In the genomic region with DNA sequence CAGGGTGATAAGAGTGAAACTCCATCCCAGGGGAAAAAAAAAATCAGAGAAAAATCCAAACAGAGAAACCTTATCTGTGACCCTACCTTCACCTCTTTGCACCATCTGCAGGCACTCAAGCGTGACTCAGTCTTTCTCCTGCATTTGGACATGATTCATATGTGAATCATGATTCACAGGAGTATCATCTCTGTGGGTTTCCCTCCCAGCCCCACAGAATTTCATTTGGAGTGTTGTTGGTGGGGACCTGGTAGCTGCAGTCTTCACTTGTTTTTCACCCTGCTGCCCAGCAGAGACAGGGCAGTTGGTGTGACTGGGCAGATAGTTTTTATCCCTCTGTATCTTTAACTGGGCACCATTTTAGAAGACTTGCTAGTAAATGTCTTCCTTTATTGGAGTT, we compare ENCODE assay signal across 9 cellular contexts.
A peak's percentile ranks its signal among the peaks of the same experiment; 100 is the strongest.
DNase-seq lines count a peak whose midpoint lies in the region; ATAC-seq, FAIRE-seq and TF ChIP-seq lines count a peak whose summit lies in the region.
"Had no signal": no experiment of that assay in that cellular context is flagged by ENCODE, and none has a peak within 500 bp of the region (broad histone marks: within the 10 kb centered on the region; RNA-seq: fewer than 3 reads in every experiment).

No MANE protein-coding gene starts in this region.

- peaks cover 6% of the 10 kb centered on the region for H3K36me3 ChIP-seq in astrocyte (ENCODE audit: insufficient read depth, low read length)
- H3K36me3 ChIP-seq in pancreas, result no peaks in the 10 kb centered on the region
- H3K36me3 ChIP-seq in tibial artery, result peaks cover 9 to 78% (median 25%) of the 10 kb centered on the region in 3 donors

- no peaks in the 10 kb centered on the region for H3K27me3 Mint-ChIP-seq in astrocyte (ENCODE audit: low read depth, unreplicated experiment)

- intact Hi-C loops in pancreas (cut with DNase I), result no loop called here
- intact Hi-C loops in tibial artery (cut with DNase I; ENCODE audit: low total_unique reads), result no loop called here

- H3K9ac ChIP-seq in astrocyte (ENCODE audit: low read length), result peak overlapping the region; percentile 16

- H3K4me1 Mint-ChIP-seq in astrocyte (ENCODE audit: low read depth, unreplicated experiment), result peaks cover 11% of the 10 kb centered on the region

- H3K27ac Mint-ChIP-seq in astrocyte (ENCODE audit: unreplicated experiment), result peak overlapping the region; percentile 85

- H3K36me3 Mint-ChIP-seq in astrocyte (ENCODE audit: low read depth, unreplicated experiment), result peaks cover 6% of the 10 kb centered on the region

- no peak for TF ChIP-seq POLR2A in GM12892 (IDR thresholded peaks at IDR 0.05; ENCODE audit: low read depth, low read length)

- H3K27ac ChIP-seq in astrocyte (ENCODE audit: low read depth, low read length) (peak overlapping the region; percentile 70), pancreas (peak overlapping the region in 1 of 4 donors; percentile 57), tibial artery (no peak overlapping the region)
- H3K27ac ChIP-seq: SK-N-MC had no signal

- peak overlapping the region; percentile 12 for H3K4me3 ChIP-seq in astrocyte (ENCODE audit: insufficient read depth, low read depth, low read length)
- no peak overlapping the region for H3K4me3 ChIP-seq in pancreas
- no peak overlapping the region for H3K4me3 ChIP-seq in tibial artery
- H3K4me3 ChIP-seq: SK-N-MC had no signal

- no peaks in the 10 kb centered on the region for H3K27me3 ChIP-seq in astrocyte (ENCODE audit: insufficient read depth, low read length)
- H3K27me3 ChIP-seq in pancreas, result no peaks in the 10 kb centered on the region
- H3K27me3 ChIP-seq in tibial artery, result no peaks in the 10 kb centered on the region

- H3K4me3 Mint-ChIP-seq in astrocyte (ENCODE audit: unreplicated experiment), result peak overlapping the region; percentile 72

- peak overlapping the region; percentile 75 for H3K4me2 ChIP-seq in astrocyte (ENCODE audit: low read length)

- no peaks in the 10 kb centered on the region for H4K20me1 ChIP-seq in astrocyte (ENCODE audit: insufficient read depth, low read length)

- peak in 3 of 4 donors; percentile 71 to 83 (median 79) for ATAC-seq in pancreas

- peak; percentile 64 for FAIRE-seq in GM12892 (lab: Jason Lieb, UNC)
- FAIRE-seq in astrocyte (lab: Jason Lieb, UNC), result peak; percentile 84
- FAIRE-seq in pancreas (lab: Jason Lieb, UNC), result no peak

- no peak for TF ChIP-seq CTCF in astrocyte (IDR thresholded peaks at IDR 0.05; ENCODE audit: insufficient read depth, low read depth, low read length)
- no peak for TF ChIP-seq CTCF in pancreas (IDR thresholded peaks at IDR 0.05)
- no peak for TF ChIP-seq CTCF in tibial artery (IDR thresholded peaks at IDR 0.05)

- H3K4me1 ChIP-seq in astrocyte (ENCODE audit: insufficient read depth, low read length), result peaks cover 11% of the 10 kb centered on the region
- peaks cover 0 to 8% (median 5%) of the 10 kb centered on the region in 3 donors for H3K4me1 ChIP-seq in pancreas
- H3K4me1 ChIP-seq in tibial artery, result no peaks in the 10 kb centered on the region

- peaks cover 2% of the 10 kb centered on the region for H3K9me3 Mint-ChIP-seq in astrocyte (ENCODE audit: unreplicated experiment)

- H3K9me3 ChIP-seq in astrocyte (ENCODE audit: insufficient read depth, low read depth, low read length) (no peaks in the 10 kb centered on the region), pancreas (no peaks in the 10 kb centered on the region), tibial artery (no peaks in the 10 kb centered on the region)

- no peaks in the 10 kb centered on the region for H3K79me2 ChIP-seq in astrocyte (ENCODE audit: insufficient read depth, low read length)

- WGBS in pancreas, 2 donors, result 55 to 62% methylated on average over 1 of the region's 1 CpG

- DNase-seq in GM12892 (ENCODE audit: insufficient read length), result no peak
- DNase-seq in OCI-M1 (lab: John Stamatoyannopoulos, UW), result peak; percentile 18
- DNase-seq in astrocyte (ENCODE audit: low read depth), result peak; percentile 95
- no peak for DNase-seq in pancreas
- no peak for DNase-seq in dedifferentiated amniotic fluid mesenchymal stem cell (ENCODE audit: extremely low spot score)
- no peak for DNase-seq in tibial artery
- DNase-seq in NOMO-1 (lab: John Stamatoyannopoulos, UW; ENCODE audit: unreplicated experiment in 2 of 2), result no peak
- DNase-seq in HuH-7.5 (ENCODE audit: low spot score), result no peak

- no peak overlapping the region for H2AFZ ChIP-seq in astrocyte (ENCODE audit: low read depth, low read length)

Comparison
In these comparisons a context has a peak if more than half of its experiments do, and no peak if none do; other contexts are left out.
1. DNase-seq: peak in OCI-M1 (single experiment) and astrocyte (single experiment); none in GM12892 (single experiment), pancreas (0 of 6), dedifferentiated amniotic fluid mesenchymal stem cell (single experiment), tibial artery (0 of 2), NOMO-1 (0 of 2) and HuH-7.5 (single experiment).